Comparison of ENCODE assay signal across 10 cellular contexts in the genomic region with DNA sequence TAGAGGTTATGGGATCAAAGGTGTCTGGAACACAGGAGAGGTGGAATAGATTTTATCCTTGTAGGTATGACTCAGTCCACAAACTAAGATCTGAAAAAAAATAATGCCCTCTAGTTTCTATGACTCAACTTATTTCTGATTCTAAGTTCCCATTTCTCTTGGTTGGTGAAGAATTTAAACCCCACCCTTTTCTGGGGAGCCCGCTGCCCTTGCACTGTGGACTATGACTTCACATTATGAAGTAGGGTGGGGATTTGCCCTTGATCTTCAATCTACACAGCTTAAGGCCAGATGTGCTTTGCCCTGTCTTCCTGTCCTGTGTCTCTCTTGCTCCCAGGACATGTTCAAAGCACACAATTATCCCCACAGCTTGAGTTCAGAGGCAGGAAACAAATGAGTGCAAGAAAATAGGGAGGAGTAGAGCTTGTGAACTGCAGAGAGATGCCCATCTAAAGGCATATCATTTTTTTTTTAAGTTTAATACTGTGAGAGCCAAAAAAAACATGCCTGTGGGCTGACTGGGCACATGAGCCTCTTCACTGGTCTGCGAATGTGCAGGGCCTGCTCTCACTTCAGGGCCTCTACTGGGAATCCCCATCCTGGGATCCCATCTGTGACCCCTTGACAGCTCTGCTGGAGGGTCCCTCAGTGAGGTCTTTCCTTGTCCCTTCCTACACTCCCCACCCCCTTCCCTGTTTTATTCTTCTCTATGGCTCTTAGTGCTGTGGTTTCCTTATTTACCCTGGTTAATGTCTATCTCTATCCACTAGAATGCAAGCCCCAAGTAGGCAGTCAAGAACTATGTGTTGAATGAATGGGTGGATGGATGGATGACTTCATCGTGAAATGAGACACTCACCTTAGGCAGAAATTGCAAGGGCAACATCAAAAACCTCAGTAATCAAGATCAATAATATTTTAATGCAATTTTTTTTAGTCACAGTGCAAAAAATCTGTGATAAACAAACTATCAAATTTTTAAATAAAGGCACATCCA.
A peak's percentile ranks its signal among the peaks of the same experiment; 100 is the strongest.
DNase-seq lines count a peak whose midpoint lies in the region; ATAC-seq and TF ChIP-seq lines count a peak whose summit lies in the region.
"Had no signal": no experiment of that assay in that cellular context is flagged by ENCODE, and none has a peak within 500 bp of the region (broad histone marks: within the 10 kb centered on the region; RNA-seq: fewer than 3 reads in every experiment).

No MANE protein-coding gene starts in this region.

- H4K20me1 ChIP-seq in HCT116 (ENCODE audit: insufficient read depth) = no peaks in the 10 kb centered on the region

- H3K4me1 ChIP-seq in HCT116 (ENCODE audit: control insufficient read depth in 1 of 2, insufficient read depth in 2 of 2, low read length in 2 of 2) (peaks cover 59 to 66% of the 10 kb centered on the region in 2 experiments), vagina (peaks cover 7% of the 10 kb centered on the region)

- H3K4me2 ChIP-seq in HCT116 (ENCODE audit: low read length) = peak overlapping the region; percentile 69
- H3K4me2 ChIP-seq: KMS-11 had no signal

- H3K36me3 ChIP-seq in HCT116 (ENCODE audit: control insufficient read depth in 1 of 2, insufficient read depth in 2 of 2, low read length in 2 of 2) = no peaks in the 10 kb centered on the region
- H3K36me3 ChIP-seq in vagina = no peaks in the 10 kb centered on the region

- TF ChIP-seq CTCF in HCT116 (IDR thresholded peaks at IDR 0.05 in 2 of 3, conservative IDR thresholded peaks at IDR 0.05 in 1 of 3; ENCODE audit: borderline replicate concordance in 1 of 3, insufficient read depth in 1 of 3, low read depth in 2 of 3, low read length in 2 of 3) (no peak), GM10266 (IDR thresholded peaks at IDR 0.05; ENCODE audit: control insufficient read depth, insufficient read depth, low read depth, missing control alignments) (no peak), vagina (IDR thresholded peaks at IDR 0.05) (no peak)

- H3K27me3 ChIP-seq in HCT116 (ENCODE audit: insufficient read depth, low read length) = no peaks in the 10 kb centered on the region
- H3K27me3 ChIP-seq in vagina = no peaks in the 10 kb centered on the region

- CTCF ChIA-PET in HCT116 (lab: Charles Lee) = interaction anchor here (0.5 to 1.6 kb wide), 4 partner anchors 10 to 370 kb away, joined by 3 to 5 read pairs (median 3); no protein-coding TSS in a partner anchor

- H3K4me3 ChIP-seq in HCT116 (replicated peaks in 1 of 2; ENCODE audit: low read depth in 1 of 2, low read length in 2 of 2) (peak overlapping the region in 1 of 2 experiments; percentile 26; a peak in 3 of 4 replicates), vagina (no peak overlapping the region)
- H3K4me3 ChIP-seq: lung had no signal

- POLR2A ChIA-PET in HCT116 (lab: Charles Lee) = no interaction called here

- peak; percentile 81 for ATAC-seq in HCT116
- peak; percentile 21 for ATAC-seq in sciatic nerve

- TF ChIP-seq POLR2A in HCT116 (IDR thresholded peaks at IDR 0.05; ENCODE audit: borderline replicate concordance, extremely low read depth, insufficient read depth, insufficient read length) (no peak), vagina (IDR thresholded peaks at IDR 0.05) (no peak)

- peak overlapping the region; percentile 85 for H3K27ac ChIP-seq in HCT116 (ENCODE audit: low read depth, low read length)
- H3K27ac ChIP-seq in vagina = no peak overlapping the region
- H3K27ac ChIP-seq: KMS-11 had no signal

- RAD21 ChIA-PET in HCT116 (lab: Charles Lee; ENCODE audit: low non-redundant PET in 1 of 2, low total read pairs in 2 of 2, uncharacterized antibody in 2 of 2, unreplicated experiment in 2 of 2) = no interaction called here

- peak overlapping the region; percentile 44 for H3K9ac ChIP-seq in HCT116 (ENCODE audit: low read length)
- H3K9ac ChIP-seq: KMS-11 had no signal

- H3K9me2 ChIP-seq in HCT116 (ENCODE audit: insufficient read depth) = no peaks in the 10 kb centered on the region

- H3K9me3 ChIP-seq in HCT116 (ENCODE audit: control insufficient read depth in 1 of 2, insufficient read depth in 1 of 2, low read depth in 1 of 2, low read length in 2 of 2) (no peaks in the 10 kb centered on the region), vagina (no peaks in the 10 kb centered on the region)

- peak; percentile 96 for DNase-seq in Daoy (ENCODE audit: low read depth)
- DNase-seq in HCT116 (ENCODE audit: low read depth, low spot score) = peak; percentile 88
- DNase-seq in NOMO-1 treated with dmso at 0.1 percent for 144 hours (lab: John Stamatoyannopoulos, UW; ENCODE audit: unreplicated experiment) = peak; percentile 86
- DNase-seq in brain pericyte (ENCODE audit: low read depth, low spot score) = peak; percentile 69
- no peak for DNase-seq in sciatic nerve (ENCODE audit: low spot score)
- no peak for DNase-seq in NCI-H2081 treated with DMSO at 0.1 percent for 48 hours (lab: John Stamatoyannopoulos, UW)
- no peak for DNase-seq in GM10266 (ENCODE audit: extremely low spot score)
- no peak for DNase-seq in vagina (ENCODE audit: extremely low spot score in 2 of 2)

- no peaks in the 10 kb centered on the region for H3K79me2 ChIP-seq in HCT116 (ENCODE audit: insufficient read depth, low read length)

- BruUV-seq in HCT116 (replicated peaks; lab: Mats Ljungman, UMichigan) = TSS peak; percentile 48

- H2AFZ ChIP-seq in HCT116 (ENCODE audit: low read depth, low read length, poor library complexity, severe bottlenecking) = no peak overlapping the region

- intact Hi-C loops in HCT116 (cut with micrococcal nuclease) (loop anchor here (5.0 to 10.0 kb wide), 4 partner anchors 48 to 546 kb away; partner anchors contain the start of gene CD58), sciatic nerve (cut with DNase I) (no loop called here), vagina (cut with DNase I) (no loop called here)

- TF ChIP-seq RAD21 in HCT116 (IDR thresholded peaks at IDR 0.05; ENCODE audit: low read depth) = no peak; the same call in 1 of the 2 replicates

TF ChIP-seq in HCT116, 20 proteins besides CTCF, POLR2A, EP300 and RAD21:
- TF ChIP-seq EGR1 (IDR thresholded peaks at IDR 0.05; ENCODE audit: low read depth) = 0 out of 2 replicates have a peak, but pooled peaks have one; percentile 33
- peak; percentile 75 for TF ChIP-seq JUND (IDR thresholded peaks at IDR 0.05)
- peak; percentile 72 for TF ChIP-seq SP1 (IDR thresholded peaks at IDR 0.05; ENCODE audit: low read depth)
- no peak; the same call in 1 of the 2 replicates for TF ChIP-seq SIN3A (IDR thresholded peaks at IDR 0.05; ENCODE audit: low read depth)
- TF ChIP-seq FOSL1 (IDR thresholded peaks at IDR 0.05; ENCODE audit: low read depth) = peak; percentile 74
- TF ChIP-seq CBX3 (IDR thresholded peaks at IDR 0.05; ENCODE audit: low read depth) = peak; percentile 27; the same call in 1 of the 2 replicates
- TF ChIP-seq ZFX (IDR thresholded peaks at IDR 0.05) = 0 out of 2 replicates have a peak, but pooled peaks have one; percentile 14
- TF ChIP-seq CEBPB (IDR thresholded peaks at IDR 0.05; ENCODE audit: low read depth) = peak; percentile 56
- TF ChIP-seq TCF7L2 (IDR thresholded peaks at IDR 0.05; ENCODE audit: borderline replicate concordance, extremely low read depth, insufficient read depth, insufficient read length) = peak; percentile 59
- TF ChIP-seq POLR2AphosphoS5 (IDR thresholded peaks at IDR 0.05; ENCODE audit: low read depth, low read length) = no peak
TF ChIP-seq in HCT116: peak in this region for 8.

Comparison
In these comparisons a context has a peak if more than half of its experiments do, and no peak if none do; other contexts are left out.
1. DNase-seq: peak in Daoy (single experiment), HCT116 (single experiment), NOMO-1 treated with dmso at 0.1 percent for 144 hours (single experiment) and brain pericyte (single experiment); none in sciatic nerve (single experiment), NCI-H2081 treated with DMSO at 0.1 percent for 48 hours (single experiment), GM10266 (single experiment) and vagina (0 of 2).